ENCODE assay signal across 24 cellular contexts in the genomic region with DNA sequence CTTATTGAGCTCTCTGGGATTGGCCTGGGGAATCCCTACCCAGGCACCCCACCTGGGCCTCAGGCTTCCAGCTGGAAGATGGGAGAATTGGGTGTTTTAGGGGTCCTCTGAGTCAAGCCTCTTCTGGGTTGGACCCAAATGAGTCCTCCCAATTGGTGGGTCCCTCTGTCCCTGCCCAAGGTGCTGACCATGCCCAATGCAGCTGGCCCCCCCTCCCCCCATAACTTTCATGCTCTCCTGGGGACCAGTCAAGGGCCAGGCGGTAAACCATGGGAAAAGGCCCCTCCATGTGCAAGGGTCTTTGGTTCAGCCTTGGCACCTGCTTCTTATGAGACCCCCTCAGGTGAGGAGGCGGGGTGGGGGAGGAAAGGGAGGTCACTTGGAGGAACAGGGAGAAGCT. TPM values are rescaled to one million over a fixed set of nuclear protein-coding genes. Genes with fewer than 3 reads are reported as not detected.
DNase-seq lines count a peak whose midpoint lies in the region; ATAC-seq, FAIRE-seq and TF ChIP-seq lines count a peak whose summit lies in the region.
"Had no signal": no experiment of that assay in that cellular context is flagged by ENCODE, and none has a peak within 500 bp of the region (broad histone marks: within the 10 kb centered on the region; RNA-seq: fewer than 3 reads in every experiment).

No MANE protein-coding gene starts in this region.

- no peak for FAIRE-seq in K562 (lab: Jason Lieb, UNC)
- FAIRE-seq: A549, D721Med, G401.6, GM12892, GM18507 had no signal

- 50% methylated on average over 1 of the region's 2 CpGs for WGBS in SK-N-SH (ENCODE audit: low lambda C conversion rate)
- WGBS in K562 (ENCODE audit: insufficient coverage, low coverage, missing lambda C conversion rate), result 6% methylated on average over 2 of the region's 2 CpGs

- H3K4me3 Mint-ChIP-seq in GM23338, result no peak overlapping the region
- H3K4me3 Mint-ChIP-seq: B cell; CD4-positive, alpha-beta T cell; CD8-positive, alpha-beta T cell had no signal

- TF ChIP-seq EP300 in SK-N-SH (IDR thresholded peaks at IDR 0.05; ENCODE audit: borderline replicate concordance in 1 of 2, low read depth in 1 of 2, low read length in 1 of 2) (no peak), Ishikawa (IDR thresholded peaks at IDR 0.05; ENCODE audit: borderline replicate concordance) (no peak), K562 (IDR thresholded peaks at IDR 0.05; ENCODE audit: low read length) (no peak)

- H3K79me2 ChIP-seq in SK-N-SH (ENCODE audit: insufficient read depth) (no peaks in the 10 kb centered on the region), GM23338 (replicated peaks; ENCODE audit: insufficient read depth) (no peaks in the 10 kb centered on the region), K562 (ENCODE audit: control insufficient read depth, insufficient read depth, low read length) (no peaks in the 10 kb centered on the region)

- ATAC-seq in SK-N-SH treated with all-trans-retinoic acid at 6 μM for 48 hours (no peak), GM23338 (no peak), K562 (no peak)
- ATAC-seq: A549; CD8-positive, alpha-beta T cell had no signal

- peaks cover 59% of the 10 kb centered on the region for H3K27me3 Mint-ChIP-seq in GM23338 (ENCODE audit: insufficient read depth, low read depth, poor library complexity)

- H3K9me2 ChIP-seq in SK-N-SH (no peaks in the 10 kb centered on the region), GM23338 (ENCODE audit: insufficient read depth) (no peaks in the 10 kb centered on the region)

- H3K27me3 ChIP-seq in SK-N-SH (ENCODE audit: insufficient read depth) (peaks cover 38% of the 10 kb centered on the region), GM23338 (ENCODE audit: insufficient read depth) (peaks cover 81% of the 10 kb centered on the region), K562 (ENCODE audit: control insufficient read depth in 2 of 2, insufficient read depth in 2 of 2, low read length in 2 of 2) (peaks cover 21 to 53% of the 10 kb centered on the region in 2 experiments; a peak in 4 of 5 replicates)

- H3K4me3 ChIP-seq in SK-N-SH (ENCODE audit: low read depth in 2 of 2, low read length in 1 of 2) (no peak overlapping the region), GM23338 (no peak overlapping the region), K562 (no peak overlapping the region)
- H3K4me3 ChIP-seq: A549; BLaER1 treated with 17β-estradiol and CSF1 and Interleukin-3, amounts not matched to agents 10 nM and 100 nM had no signal

- H3K4me2 ChIP-seq in SK-N-SH (no peak overlapping the region), GM23338 (no peak overlapping the region), K562 (ENCODE audit: insufficient read depth, low read length) (no peak overlapping the region)
- H3K4me2 ChIP-seq: A549; BLaER1 treated with 17β-estradiol and CSF1 and Interleukin-3, amounts not matched to agents 10 nM and 100 nM had no signal

- peaks cover 13% of the 10 kb centered on the region for H3K4me1 Mint-ChIP-seq in GM23338

- TF ChIP-seq POLR2A in K562 (conservative IDR thresholded peaks at IDR 0.05), result no peak

- POLR2A ChIA-PET in SK-N-SH (lab: Yijun Ruan, JAX), result no interaction called here
- POLR2A ChIA-PET in K562 (lab: Yijun Ruan, JAX), result interaction anchor here (0.7 to 1.2 kb wide), 2 partner anchors 50 to 132 kb away, joined by 3 to 6 read pairs; no protein-coding TSS in a partner anchor

- H3K9ac ChIP-seq in SK-N-SH (no peak overlapping the region), K562 (ENCODE audit: insufficient read depth in 1 of 2, low read depth in 2 of 2, low read length in 2 of 2) (no peak overlapping the region)
- H3K9ac ChIP-seq: BLaER1 treated with 17β-estradiol and CSF1 and Interleukin-3, amounts not matched to agents 10 nM and 100 nM had no signal

- no peak overlapping the region for H3K27ac Mint-ChIP-seq in GM23338
- H3K27ac Mint-ChIP-seq: B cell; CD4-positive, alpha-beta T cell; CD8-positive, alpha-beta T cell had no signal

- no peaks in the 10 kb centered on the region for H3F3A ChIP-seq in SK-N-SH (replicated peaks; ENCODE audit: insufficient read depth)
- no peaks in the 10 kb centered on the region for H3F3A ChIP-seq in GM23338 (replicated peaks; ENCODE audit: low read depth)

- H4K20me1 ChIP-seq in SK-N-SH (ENCODE audit: insufficient read depth) (no peaks in the 10 kb centered on the region), GM23338 (replicated peaks; ENCODE audit: insufficient read depth) (no peaks in the 10 kb centered on the region; the same call in 1 of the 2 replicates), K562 (replicated peaks; ENCODE audit: control insufficient read depth, insufficient read depth, low read length) (peaks cover 11% of the 10 kb centered on the region; the same call in 1 of the 2 replicates)

- no peaks in the 10 kb centered on the region for H3K9me1 ChIP-seq in K562 (ENCODE audit: control insufficient read depth, insufficient read depth, low read length)

- no TSS peak for BruUV-seq in K562 (replicated peaks; lab: Mats Ljungman, UMichigan)

- in situ Hi-C loops in K562 (cut with MboI), result no loop called here

- H3K4me1 ChIP-seq in SK-N-SH (ENCODE audit: control insufficient read depth in 1 of 2, insufficient read depth in 2 of 2, low read depth in 1 of 2, low read length in 1 of 2) (peaks cover 0 to 7% of the 10 kb centered on the region in 2 experiments; a peak in 1 of 4 replicates), GM23338 (ENCODE audit: insufficient read depth) (peaks cover 9% of the 10 kb centered on the region), K562 (replicated peaks in 1 of 2; ENCODE audit: control insufficient read depth in 2 of 2, insufficient read depth in 2 of 2, low read length in 2 of 2) (peaks cover 0 to 37% of the 10 kb centered on the region in 2 experiments; a peak in 2 of 5 replicates)
- H3K4me1 ChIP-seq: Caco-2 had no signal

- H3K36me3 ChIP-seq in SK-N-SH (replicated peaks in 1 of 2; ENCODE audit: control insufficient read depth in 1 of 2, insufficient read depth in 2 of 2, low read length in 1 of 2), result no peaks in the 10 kb centered on the region
- no peaks in the 10 kb centered on the region for H3K36me3 ChIP-seq in GM23338 (ENCODE audit: insufficient read depth)
- H3K36me3 ChIP-seq in K562 (ENCODE audit: control insufficient read depth, insufficient read depth, low read length), result no peaks in the 10 kb centered on the region
- H3K36me3 ChIP-seq: BLaER1 treated with 17β-estradiol and CSF1 and Interleukin-3, amounts not matched to agents 10 nM and 100 nM had no signal

- no peaks in the 10 kb centered on the region; the same call in 2 of the 3 replicates for H3K36me3 Mint-ChIP-seq in GM23338 (ENCODE audit: low read depth)
- H3K36me3 Mint-ChIP-seq: CD8-positive, alpha-beta T cell had no signal

- H3K9me3 ChIP-seq in SK-N-SH (no peaks in the 10 kb centered on the region), K562 (replicated peaks; ENCODE audit: control insufficient read depth, insufficient read depth, low read depth, low read length) (no peaks in the 10 kb centered on the region)
- H3K9me3 ChIP-seq: A549; BLaER1 treated with 17β-estradiol and CSF1 and Interleukin-3, amounts not matched to agents 10 nM and 100 nM; Caco-2 had no signal

- no peak for DNase-seq in SK-N-SH
- DNase-seq in GM23338 (ENCODE audit: low spot score), result no peak
- no peak for DNase-seq in K562 (ENCODE audit: extremely low read depth in 1 of 4, low spot score in 3 of 4)
- no peak for DNase-seq in RPMI8226
- no peak for DNase-seq in germinal center (ENCODE audit: low spot score)
- DNase-seq in SKM-1 (lab: John Stamatoyannopoulos, UW; ENCODE audit: unreplicated experiment), result no peak
- DNase-seq: AML-193; Caco-2; Calu3; CD4-positive, alpha-beta T cell; CD8-positive, alpha-beta T cell; DMS79 treated with DMSO at 0.1 percent for 48 hours; GF-D8 had no signal

- H3K9me3 Mint-ChIP-seq in GM23338, result no peaks in the 10 kb centered on the region; the same call in 1 of the 3 replicates
- H3K9me3 Mint-ChIP-seq: CD4-positive, alpha-beta T cell; CD8-positive, alpha-beta T cell had no signal

- TF ChIP-seq RAD21 in SK-N-SH (IDR thresholded peaks at IDR 0.05; ENCODE audit: low read length), result no peak
- no peak for TF ChIP-seq RAD21 in Ishikawa (IDR thresholded peaks at IDR 0.05; ENCODE audit: low read depth)
- TF ChIP-seq RAD21 in K562 (CRISPR knock-in tag; conservative IDR thresholded peaks at IDR 0.05 in 1 of 2, IDR thresholded peaks at IDR 0.05 in 1 of 2), result no peak

- intact Hi-C loops in K562 (cut with micrococcal nuclease), result no loop called here

- TF ChIP-seq CTCF in SK-N-SH (IDR thresholded peaks at IDR 0.05), result no peak
- no peak for TF ChIP-seq CTCF in GM23338 (conservative IDR thresholded peaks at IDR 0.05; ENCODE audit: low read depth in 2 of 2)
- TF ChIP-seq CTCF in K562 (IDR thresholded peaks at IDR 0.05 in 2 of 3, conservative IDR thresholded peaks at IDR 0.05 in 1 of 3; ENCODE audit: insufficient read depth in 2 of 3, low read depth in 1 of 3, low read length in 3 of 3), result no peak

- CTCF ChIA-PET in SK-N-SH (lab: Yijun Ruan, JAX), result interaction anchor here (0.7 to 13.0 kb wide), 9 partner anchors 11 to 251 kb away, joined by 3 to 484 read pairs (median 6); a partner anchor contains a TSS
- CTCF ChIA-PET in K562 (lab: Yijun Ruan, JAX; ENCODE audit: low intra/inter-chr PET ratio), result interaction anchor here (1.1 kb wide), 1 partner anchor 72 kb away, joined by 3 read pairs; no protein-coding TSS in a partner anchor

- H3K27ac ChIP-seq in SK-N-SH (ENCODE audit: low read depth in 2 of 2, low read length in 1 of 2), result no peak overlapping the region
- no peak overlapping the region for H3K27ac ChIP-seq in GM23338 (ENCODE audit: low read depth)
- H3K27ac ChIP-seq in K562 (ENCODE audit: extremely low read depth, low read depth, low read length), result no peak overlapping the region
- H3K27ac ChIP-seq: 22Rv1; A549; BLaER1 treated with 17β-estradiol and CSF1 and Interleukin-3, amounts not matched to agents 10 nM and 100 nM; C4-2B had no signal

- H2AFZ ChIP-seq in SK-N-SH (ENCODE audit: low read depth) (no peak overlapping the region), GM23338 (no peak overlapping the region), K562 (ENCODE audit: low read depth, low read length) (no peak overlapping the region)

RNA-seq across cellular contexts. Expression of a gene that starts 3.4 kb away (rescaled TPM):
- polyA plus RNA-seq in SK-N-SH (2012; rRNA removed) (0.15 TPM in 2 replicates), GM23338 (2016; fragmentation: Nextera tagmentation; extraction: Ambion mirVana) (0.08 and 0.17 TPM in 2 replicates), K562 (2011; rRNA removed) (0.04 and 0.11 TPM in 2 replicates), K562 (2014; fragmentation: Illumina TruSeq; extraction: Trizol) (0.01 TPM in 1 of 2 replicates, not detected in the other), K562 (2014; fragmentation: Nextera tagmentation; extraction: Ambion mirVana) (not detected), K562 (2014; rRNA removed) (0.01 TPM in 1 of 2 replicates, not detected in the other)
- 0.09 and 0.13 TPM in 2 replicates for polyA plus RNA-seq in SK-N-SH (2012; cell fraction: cytosol; rRNA removed)
- 0.62 and 0.63 TPM in 2 replicates for polyA plus RNA-seq in SK-N-SH (2012; cell fraction: nucleus; rRNA removed)
- 0.10 TPM in 1 of 2 replicates, not detected in the other for total RNA-seq in GM23338 (2014; rRNA removed; shearing (Covaris generic))
- 0.09 TPM in 2 replicates for total RNA-seq in K562 (2011; cell fraction: chromatin; rRNA removed; ENCODE audit: low replicate concordance)
- total RNA-seq in K562 (2011; cell fraction: nucleolus; rRNA removed), result under 0.01 TPM in 1 of 2 replicates, not detected in the other
- total RNA-seq in K562 (2011; cell fraction: nucleoplasm; rRNA removed), result not detected in 2 replicates
- total RNA-seq in K562 (2014; rRNA removed) (0.09 TPM in 1 of 2 replicates, not detected in the other), K562 (2014; rRNA removed; fragmentation: Illumina TruSeq; extraction: Trizol) (not detected in 2 replicates), K562 (2015; rRNA removed; fragmentation: Illumina TruSeq; extraction: Trizol) (not detected in 2 replicates), K562 (2021) (0.04 and 0.07 TPM in 2 replicates)
- polyA plus RNA-seq in K562 (2011; cell fraction: cytosol; rRNA removed), result 0.09 TPM in 1 of 2 replicates, not detected in the other
- polyA plus RNA-seq in K562 (2011; cell fraction: nucleus; rRNA removed), result 0.18 and 0.29 TPM in 2 replicates
- 0.01 and 0.06 TPM in 2 replicates for polyA plus RNA-seq in K562 (2012)
- polyA minus RNA-seq in K562 (2011; rRNA and poly(A)+ RNA removed), result 0.03 TPM in 1 of 2 replicates, not detected in the other
- polyA minus RNA-seq in K562 (2011; cell fraction: cytosol; rRNA and poly(A)+ RNA removed), result not detected in 2 replicates
- 0.11 TPM in 1 of 2 replicates, not detected in the other for polyA minus RNA-seq in K562 (2011; cell fraction: nucleus; rRNA and poly(A)+ RNA removed)
- total RNA-seq: Calu3 had no signal
